Comparison of ENCODE assay signal across 1 cellular context in genomic region chr17:412211-413015, GRCh38.
TF ChIP-seq lines count a peak whose summit lies in the region.

No MANE protein-coding gene starts in this region.

TF ChIP-seq in Ishikawa, 13 proteins besides CTCF, POLR2A, EP300 and RAD21 (continued from another document):
- TF ChIP-seq REST (IDR thresholded peaks at IDR 0.05; ENCODE audit: low read depth) (no peak), ZBTB7A (IDR thresholded peaks at IDR 0.05; ENCODE audit: low read depth) (no peak), NFIC (IDR thresholded peaks at IDR 0.05) (no peak), YY1 (IDR thresholded peaks at IDR 0.05; ENCODE audit: low read depth) (no peak), TCF12 (IDR thresholded peaks at IDR 0.05; ENCODE audit: low read depth) (no peak), CREB1 (IDR thresholded peaks at IDR 0.05; ENCODE audit: low read depth) (no peak), TAF1 (IDR thresholded peaks at IDR 0.05; ENCODE audit: low read depth) (no peak), EGR1 (IDR thresholded peaks at IDR 0.05) (no peak), TEAD4 (IDR thresholded peaks at IDR 0.05) (no peak)
- TF ChIP-seq, protein P1, sequence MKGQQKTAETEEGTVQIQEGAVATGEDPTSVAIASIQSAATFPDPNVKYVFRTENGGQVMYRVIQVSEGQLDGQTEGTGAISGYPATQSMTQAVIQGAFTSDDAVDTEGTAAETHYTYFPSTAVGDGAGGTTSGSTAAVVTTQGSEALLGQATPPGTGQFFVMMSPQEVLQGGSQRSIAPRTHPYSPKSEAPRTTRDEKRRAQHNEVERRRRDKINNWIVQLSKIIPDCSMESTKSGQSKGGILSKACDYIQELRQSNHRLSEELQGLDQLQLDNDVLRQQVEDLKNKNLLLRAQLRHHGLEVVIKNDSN (IDR thresholded peaks at IDR 0.05), result no peak
